7 cellular contexts compared by ENCODE assay signal in the genomic region with DNA sequence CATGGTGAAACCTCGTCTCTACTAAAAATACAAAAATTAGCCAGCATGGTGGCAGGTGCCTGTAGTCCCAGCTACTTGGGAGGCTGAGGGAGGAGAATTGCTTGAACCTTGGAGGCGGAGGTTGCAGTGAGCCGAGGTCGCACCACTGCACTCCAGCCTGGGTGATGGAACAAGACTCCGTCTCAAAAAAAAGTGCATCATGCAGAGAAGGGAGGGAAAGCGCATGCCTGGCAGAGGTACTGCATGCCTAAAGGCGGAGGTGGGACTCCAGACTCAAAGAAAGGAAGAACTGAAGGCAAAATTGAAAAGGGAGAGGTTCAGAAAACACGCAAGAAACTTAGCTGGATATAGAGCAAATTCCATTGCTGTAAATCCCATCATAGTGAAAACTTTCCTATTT.
DNase-seq lines count a peak whose midpoint lies in the region; ATAC-seq lines count a peak whose summit lies in the region.
"Not testable (repeated sequence)": the region's sequence is repeated elsewhere in the genome, so short reads cannot be mapped to it uniquely, and the experiment has no call there.

No MANE protein-coding gene starts in this region.

- not testable (repeated sequence) for ATAC-seq in T-cell (replicated peaks in 1 of 4); activated CD8-positive, alpha-beta memory T cell treated with anti-CD3 and anti-CD28 coated beads, Interleukin-2, amount 10 ng/mL, durations not matched to agents 7 days and 5 days; activated naive CD4-positive, alpha-beta T cell treated with anti-CD3 and anti-CD28 coated beads, Interleukin-2, amount 50 U/mL, for 72 hours; naive thymus-derived CD4-positive, alpha-beta T cell

- H3K27me3 ChIP-seq in naive thymus-derived CD4-positive, alpha-beta T cell (ENCODE audit: control insufficient read depth in 2 of 2, insufficient read depth in 2 of 2, low read length in 2 of 2) = not testable (repeated sequence)

- peaks cover 20% of the 10 kb centered on the region for H3K36me3 Mint-ChIP-seq in T-cell
- peaks cover 39% of the 10 kb centered on the region for H3K36me3 Mint-ChIP-seq in activated CD4-positive, alpha-beta T cell treated with anti-CD3 and anti-CD28 coated beads, Interleukin-2, amount 10 ng/mL, durations not matched to agents 24 days and 14 days (ENCODE audit: low read depth)
- H3K36me3 Mint-ChIP-seq in activated CD8-positive, alpha-beta memory T cell treated with anti-CD3 and anti-CD28 coated beads, Interleukin-2, amount 10 ng/mL, durations not matched to agents 7 days and 5 days = peaks cover 33% of the 10 kb centered on the region
- peaks cover 33% of the 10 kb centered on the region for H3K36me3 Mint-ChIP-seq in activated T-helper 1 cell treated with anti-CD3 and anti-CD28 coated beads, Interleukin-12 subunit alpha, Interleukin-12 subunit beta, Interleukin-2, Interleukin-4 antibody, amounts not matched to agents 30 ng/mL and 10 ng/mL and 1 ng/mL, durations not matched to agents 14 hours and 24 hours and 36 hours (ENCODE audit: low read depth)
- H3K36me3 Mint-ChIP-seq in activated naive CD4-positive, alpha-beta T cell treated with anti-CD3 and anti-CD28 coated beads, Interleukin-2, amount 50 U/mL, for 72 hours = peaks cover 24 to 61% of the 10 kb centered on the region in 2 donors
- peaks cover 0 to 39% (median 37%) of the 10 kb centered on the region in 5 donors for H3K36me3 Mint-ChIP-seq in naive thymus-derived CD4-positive, alpha-beta T cell

- not testable (repeated sequence) for H3K9me3 Mint-ChIP-seq in T-cell; activated CD4-positive, alpha-beta T cell treated with anti-CD3 and anti-CD28 coated beads, Interleukin-2, amount 10 ng/mL, durations not matched to agents 24 days and 14 days; activated CD8-positive, alpha-beta memory T cell treated with anti-CD3 and anti-CD28 coated beads, Interleukin-2, amount 10 ng/mL, durations not matched to agents 7 days and 5 days (ENCODE audit: low read depth); activated T-helper 1 cell treated with anti-CD3 and anti-CD28 coated beads, Interleukin-12 subunit alpha, Interleukin-12 subunit beta, Interleukin-2, Interleukin-4 antibody, amounts not matched to agents 30 ng/mL and 10 ng/mL and 1 ng/mL, durations not matched to agents 14 hours and 24 hours and 36 hours; activated naive CD4-positive, alpha-beta T cell treated with anti-CD3 and anti-CD28 coated beads, Interleukin-2, amount 50 U/mL, for 72 hours; naive thymus-derived CD4-positive, alpha-beta T cell

- POLR2A ChIA-PET in T-cell (lab: Charles Lee) = interaction anchor here (0.5 to 0.6 kb wide), 3 partner anchors 33 to 893 kb away, joined by 3 to 7 read pairs (median 5); no protein-coding TSS in a partner anchor
- POLR2A ChIA-PET in naive thymus-derived CD4-positive, alpha-beta T cell (lab: Charles Lee) = interaction anchor here (1.3 to 69.0 kb wide), 5 partner anchors 11 to 1017 kb away, joined by 3 to 2458 read pairs (median 12); no protein-coding TSS in a partner anchor

- H3K4me1 Mint-ChIP-seq in T-cell = peaks cover 94 to 100% (median 96%) of the 10 kb centered on the region in 3 donors
- H3K4me1 Mint-ChIP-seq in activated CD4-positive, alpha-beta T cell treated with anti-CD3 and anti-CD28 coated beads, Interleukin-2, amount 10 ng/mL, durations not matched to agents 24 days and 14 days = peaks cover 93% of the 10 kb centered on the region
- peaks cover 93% of the 10 kb centered on the region for H3K4me1 Mint-ChIP-seq in activated CD8-positive, alpha-beta memory T cell treated with anti-CD3 and anti-CD28 coated beads, Interleukin-2, amount 10 ng/mL, durations not matched to agents 7 days and 5 days
- H3K4me1 Mint-ChIP-seq in activated T-helper 1 cell treated with anti-CD3 and anti-CD28 coated beads, Interleukin-12 subunit alpha, Interleukin-12 subunit beta, Interleukin-2, Interleukin-4 antibody, amounts not matched to agents 30 ng/mL and 10 ng/mL and 1 ng/mL, durations not matched to agents 14 hours and 24 hours and 36 hours (ENCODE audit: low read depth) = peaks cover 96% of the 10 kb centered on the region
- H3K4me1 Mint-ChIP-seq in naive thymus-derived CD4-positive, alpha-beta T cell = peaks cover 69 to 97% (median 95%) of the 10 kb centered on the region in 7 donors

- intact Hi-C loops in activated CD4-positive, alpha-beta T cell treated with anti-CD3 and anti-CD28 coated beads, Interleukin-2, amount 10 ng/mL, durations not matched to agents 24 days and 14 days (cut with micrococcal nuclease) = loop anchor here (5.0 kb wide), 1 partner anchor 1209 kb away; no protein-coding TSS in a partner anchor
- intact Hi-C loops in activated T-helper 1 cell treated with anti-CD3 and anti-CD28 coated beads, Interleukin-12 subunit alpha, Interleukin-12 subunit beta, Interleukin-2, Interleukin-4 antibody, amounts not matched to agents 30 ng/mL and 10 ng/mL and 1 ng/mL, durations not matched to agents 14 hours and 24 hours and 36 hours (cut with micrococcal nuclease) = loop anchor here (5.0 to 10.0 kb wide), 3 partner anchors 891 to 1194 kb away; no protein-coding TSS in a partner anchor
- intact Hi-C loops in naive thymus-derived CD4-positive, alpha-beta T cell (cut with micrococcal nuclease) = loop anchor here in 1 of 2 donors (5.0 kb wide), 1 partner anchor 1209 kb away; no protein-coding TSS in a partner anchor

- peak overlapping the region; percentile 49 for H3K4me3 ChIP-seq in naive thymus-derived CD4-positive, alpha-beta T cell (ENCODE audit: low read length)

- not testable (repeated sequence) for H3K27me3 Mint-ChIP-seq in T-cell; activated CD4-positive, alpha-beta T cell treated with anti-CD3 and anti-CD28 coated beads, Interleukin-2, amount 10 ng/mL, durations not matched to agents 24 days and 14 days; activated CD8-positive, alpha-beta memory T cell treated with anti-CD3 and anti-CD28 coated beads, Interleukin-2, amount 10 ng/mL, durations not matched to agents 7 days and 5 days; activated T-helper 1 cell treated with anti-CD3 and anti-CD28 coated beads, Interleukin-12 subunit alpha, Interleukin-12 subunit beta, Interleukin-2, Interleukin-4 antibody, amounts not matched to agents 30 ng/mL and 10 ng/mL and 1 ng/mL, durations not matched to agents 14 hours and 24 hours and 36 hours (ENCODE audit: insufficient read depth); naive thymus-derived CD4-positive, alpha-beta T cell

- H3K27ac Mint-ChIP-seq in T-cell = peak overlapping the region; percentile 90 to 96
- H3K27ac Mint-ChIP-seq in activated CD4-positive, alpha-beta T cell treated with anti-CD3 and anti-CD28 coated beads, Interleukin-2, amount 10 ng/mL, durations not matched to agents 24 days and 14 days = peak overlapping the region; percentile 93
- H3K27ac Mint-ChIP-seq in activated CD8-positive, alpha-beta memory T cell treated with anti-CD3 and anti-CD28 coated beads, Interleukin-2, amount 10 ng/mL, durations not matched to agents 7 days and 5 days = peak overlapping the region; percentile 94
- H3K27ac Mint-ChIP-seq in activated T-helper 1 cell treated with anti-CD3 and anti-CD28 coated beads, Interleukin-12 subunit alpha, Interleukin-12 subunit beta, Interleukin-2, Interleukin-4 antibody, amounts not matched to agents 30 ng/mL and 10 ng/mL and 1 ng/mL, durations not matched to agents 14 hours and 24 hours and 36 hours = peak overlapping the region; percentile 83
- peak overlapping the region; percentile 88 to 97 for H3K27ac Mint-ChIP-seq in activated naive CD4-positive, alpha-beta T cell treated with anti-CD3 and anti-CD28 coated beads, Interleukin-2, amount 50 U/mL, for 72 hours
- peak overlapping the region; percentile 87 to 100 (median 94) for H3K27ac Mint-ChIP-seq in naive thymus-derived CD4-positive, alpha-beta T cell

- H3K9me3 ChIP-seq in naive thymus-derived CD4-positive, alpha-beta T cell (ENCODE audit: control insufficient read depth in 2 of 3, low read length in 3 of 3) = not testable (repeated sequence)

- peaks cover 0 to 21% (median 6%) of the 10 kb centered on the region in 3 experiments for H3K36me3 ChIP-seq in naive thymus-derived CD4-positive, alpha-beta T cell (ENCODE audit: control insufficient read depth in 2 of 3, insufficient read depth in 3 of 3, low read length in 3 of 3)

- peaks cover 92 to 93% of the 10 kb centered on the region in 2 donors for H3K4me1 ChIP-seq in naive thymus-derived CD4-positive, alpha-beta T cell (ENCODE audit: control insufficient read depth in 2 of 2, insufficient read depth in 2 of 2, low read length in 2 of 2)

- not testable (repeated sequence) for DNase-seq in T-cell; activated CD4-positive, alpha-beta T cell treated with anti-CD3 and anti-CD28 coated beads, Interleukin-2, amount 10 ng/mL, durations not matched to agents 24 days and 14 days; activated CD8-positive, alpha-beta memory T cell treated with anti-CD3 and anti-CD28 coated beads, Interleukin-2, amount 10 ng/mL, durations not matched to agents 7 days and 5 days; activated T-helper 1 cell treated with anti-CD3 and anti-CD28 coated beads, Interleukin-12 subunit alpha, Interleukin-12 subunit beta, Interleukin-2, Interleukin-4 antibody, amounts not matched to agents 30 ng/mL and 10 ng/mL and 1 ng/mL, durations not matched to agents 14 hours and 24 hours and 36 hours (ENCODE audit: low spot score); activated naive CD4-positive, alpha-beta T cell treated with anti-CD3 and anti-CD28 coated beads, Interleukin-2, amount 50 U/mL, for 72 hours (ENCODE audit: low spot score in 2 of 2)
- DNase-seq in naive thymus-derived CD4-positive, alpha-beta T cell = peak in 1 of 9 donors; percentile 50
- peak; percentile 19 for DNase-seq in stimulated activated CD4-positive, alpha-beta T cell treated with anti-CD3 and anti-CD28 coated beads, Interleukin-15, amount 100 ng/mL, for 24 hours

- H3K27ac ChIP-seq in naive thymus-derived CD4-positive, alpha-beta T cell (ENCODE audit: low read depth, low read length) = peak overlapping the region; percentile 85

- CTCF ChIA-PET in T-cell (lab: Charles Lee) = interaction anchor here (1.1 to 1.6 kb wide), 2 partner anchors 25 to 86 kb away, joined by 7 to 12 read pairs; a partner anchor contains a TSS
- CTCF ChIA-PET in activated CD8-positive, alpha-beta memory T cell treated with anti-CD3 and anti-CD28 coated beads, Interleukin-2, amount 10 ng/mL, durations not matched to agents 7 days and 5 days (lab: Charles Lee) = interaction anchor here (4.0 kb wide), 1 partner anchor 80 kb away, joined by 58 read pairs; no protein-coding TSS in a partner anchor
- CTCF ChIA-PET in naive thymus-derived CD4-positive, alpha-beta T cell (lab: Charles Lee) = not testable (repeated sequence)

- peak overlapping the region; percentile 72 to 89 (median 72) for H3K4me3 Mint-ChIP-seq in T-cell
- H3K4me3 Mint-ChIP-seq in activated CD4-positive, alpha-beta T cell treated with anti-CD3 and anti-CD28 coated beads, Interleukin-2, amount 10 ng/mL, durations not matched to agents 24 days and 14 days = peak overlapping the region; percentile 80
- H3K4me3 Mint-ChIP-seq in activated CD8-positive, alpha-beta memory T cell treated with anti-CD3 and anti-CD28 coated beads, Interleukin-2, amount 10 ng/mL, durations not matched to agents 7 days and 5 days = not testable (repeated sequence)
- peak overlapping the region; percentile 74 for H3K4me3 Mint-ChIP-seq in activated T-helper 1 cell treated with anti-CD3 and anti-CD28 coated beads, Interleukin-12 subunit alpha, Interleukin-12 subunit beta, Interleukin-2, Interleukin-4 antibody, amounts not matched to agents 30 ng/mL and 10 ng/mL and 1 ng/mL, durations not matched to agents 14 hours and 24 hours and 36 hours
- H3K4me3 Mint-ChIP-seq in naive thymus-derived CD4-positive, alpha-beta T cell = peak overlapping the region; percentile 72 to 94 (median 86)
